9 cellular contexts compared by ENCODE assay signal in genomic region chr19:40603719-40604646, GRCh38. TPM values are rescaled to one million over a fixed set of nuclear protein-coding genes. Genes with fewer than 3 reads are reported as not detected.
DNase-seq lines count a peak whose midpoint lies in the region; ATAC-seq, FAIRE-seq and TF ChIP-seq lines count a peak whose summit lies in the region.
"Had no signal": no experiment of that assay in that cellular context is flagged by ENCODE, and none has a peak within 500 bp of the region (broad histone marks: within the 10 kb centered on the region; RNA-seq: fewer than 3 reads in every experiment).

No MANE protein-coding gene starts in this region.

- H3K4me1 ChIP-seq in mammary epithelial cell (ENCODE audit: insufficient read depth, low read length) (peaks cover 50% of the 10 kb centered on the region), iPS-20b (ENCODE audit: insufficient read depth, low read length) (peaks cover 17% of the 10 kb centered on the region), small intestine (ENCODE audit: control insufficient read depth in 2 of 2, insufficient read depth in 1 of 2, low read depth in 1 of 2, low read length in 1 of 2) (peaks cover 15 to 20% of the 10 kb centered on the region in 2 donors)

- no peaks in the 10 kb centered on the region for H3K9me3 ChIP-seq in WERI-Rb-1 (ENCODE audit: severe bottlenecking)
- no peaks in the 10 kb centered on the region for H3K9me3 ChIP-seq in mammary epithelial cell (replicated peaks; ENCODE audit: insufficient read depth, low read length)
- H3K9me3 ChIP-seq in iPS-20b (ENCODE audit: insufficient read depth, low read depth, low read length) = no peaks in the 10 kb centered on the region
- no peaks in the 10 kb centered on the region for H3K9me3 ChIP-seq in small intestine (ENCODE audit: control insufficient read depth, low read depth)

- dilution Hi-C loops in mammary epithelial cell (cut with HindIII; ENCODE audit: low sequenced_read_pairs) = no loop called here

- peak overlapping the region; percentile 77 for H2AFZ ChIP-seq in mammary epithelial cell (ENCODE audit: low read depth, low read length)

- H3K36me3 ChIP-seq in WERI-Rb-1 = peaks cover 39% of the 10 kb centered on the region
- no peaks in the 10 kb centered on the region for H3K36me3 ChIP-seq in mammary epithelial cell (ENCODE audit: insufficient read depth, low read length)
- no peaks in the 10 kb centered on the region for H3K36me3 ChIP-seq in iPS-20b (ENCODE audit: insufficient read depth, low read depth, low read length)
- no peaks in the 10 kb centered on the region for H3K36me3 ChIP-seq in small intestine (ENCODE audit: control insufficient read depth in 2 of 2, insufficient read depth in 2 of 2, low read length in 2 of 2)

- in situ Hi-C loops in mammary epithelial cell (cut with MboI; ENCODE audit: low sequenced_read_pairs in 2 of 2) = loop anchor here in 1 of 2 donors (25.0 kb wide), 1 partner anchor 292 kb away; no protein-coding TSS in a partner anchor

- BruUV-seq in mammary epithelial cell (replicated peaks; lab: Mats Ljungman, UMichigan) = no TSS peak

- DNase-seq in NK-92 (lab: John Stamatoyannopoulos, UW; ENCODE audit: unreplicated experiment) (peak; percentile 62), NCI-H2171 (lab: John Stamatoyannopoulos, UW) (peak; percentile 98), WERI-Rb-1 (peak; percentile 97), mammary epithelial cell (peak; percentile 97), small intestine (peak; percentile 100)
- no peak for DNase-seq in NK-92 treated with Interleukin-12 subunit alpha and Interleukin-12 subunit beta, amount 100 ng/mL, for 24 hours (lab: John Stamatoyannopoulos, UW)

- peak; percentile 69 for ATAC-seq in HG03066 (IDR thresholded peaks at IDR 0.05; ENCODE audit: low read depth, unreplicated experiment)

- CTCF ChIA-PET in mammary epithelial cell (lab: Charles Lee; ENCODE audit: low non-redundant PET) = interaction anchor here (0.5 to 1.1 kb wide), 4 partner anchors 9 to 195 kb away, joined by 3 to 4 read pairs (median 3); partner anchors contain the start of gene EGLN2

- H3K27me3 ChIP-seq in WERI-Rb-1 (ENCODE audit: insufficient read depth, low read depth, severe bottlenecking) (no peaks in the 10 kb centered on the region), mammary epithelial cell (ENCODE audit: insufficient read depth, low read length) (no peaks in the 10 kb centered on the region), iPS-20b (ENCODE audit: insufficient read depth, low read length) (peaks cover 93% of the 10 kb centered on the region), small intestine (ENCODE audit: control insufficient read depth in 2 of 2, insufficient read depth in 2 of 2, low read length in 2 of 2) (peaks cover 2 to 3% of the 10 kb centered on the region in 2 donors)

- intact Hi-C loops in mammary epithelial cell (cut with micrococcal nuclease) = loop anchor here (1.0 kb wide), 1 partner anchor 30 kb away; no protein-coding TSS in a partner anchor

- no peak overlapping the region for H3K9ac ChIP-seq in mammary epithelial cell (ENCODE audit: insufficient read depth, low read length)
- peak overlapping the region; percentile 54; the same call in 1 of the 2 replicates for H3K9ac ChIP-seq in iPS-20b (ENCODE audit: low read depth, low read length)

- H3K27ac ChIP-seq in WERI-Rb-1 (peak overlapping the region; percentile 67), mammary epithelial cell (ENCODE audit: insufficient read depth, low read depth, low read length) (peak overlapping the region; percentile 39), iPS-20b (ENCODE audit: low read length) (no peak overlapping the region), small intestine (ENCODE audit: low read depth in 1 of 2, low read length in 1 of 2) (peak overlapping the region; percentile 94 to 96)

- H3K4me2 ChIP-seq in mammary epithelial cell (ENCODE audit: insufficient read depth, low read depth, low read length) = peak overlapping the region; percentile 98

- WGBS in mammary epithelial cell (ENCODE audit: low coverage, missing lambda C conversion rate) = 2% methylated on average over 22 of the region's 51 CpGs
- 1 to 3% (median 3%) methylated on average over 50 to 51 of the region's 51 CpGs for WGBS in small intestine, 3 donors

- TF ChIP-seq CTCF in WERI-Rb-1 (IDR thresholded peaks at IDR 0.05; ENCODE audit: low read depth, low read length) (no peak), mammary epithelial cell (conservative IDR thresholded peaks at IDR 0.05 in 1 of 2, IDR thresholded peaks at IDR 0.05 in 1 of 2; ENCODE audit: extremely low read depth in 1 of 2, insufficient read depth in 1 of 2, low read depth in 1 of 2, low read length in 2 of 2) (no peak)

- H3K4me3 ChIP-seq in WERI-Rb-1 (ENCODE audit: low read depth, low read length) = peak overlapping the region; percentile 43
- peak overlapping the region; percentile 32 to 50 (median 37) for H3K4me3 ChIP-seq in mammary epithelial cell (replicated peaks in 1 of 3; ENCODE audit: insufficient read depth in 1 of 3, low read depth in 2 of 3, low read length in 3 of 3)
- H3K4me3 ChIP-seq in iPS-20b (ENCODE audit: low read length) = peak overlapping the region; percentile 63; the same call in 1 of the 2 replicates
- peak overlapping the region in 1 of 2 donors; percentile 25 for H3K4me3 ChIP-seq in small intestine (ENCODE audit: low read depth in 1 of 2, low read length in 2 of 2)

- no peaks in the 10 kb centered on the region for H4K20me1 ChIP-seq in mammary epithelial cell (ENCODE audit: insufficient read depth, low read length)

- H3K79me2 ChIP-seq in mammary epithelial cell (ENCODE audit: insufficient read depth, low read length) = no peaks in the 10 kb centered on the region

- peak; percentile 26 for FAIRE-seq in small intestine (lab: Jason Lieb, UNC)
- FAIRE-seq: A204.1 had no signal

RNA-seq across cellular contexts. Expression of gene LTBP4, which starts 2.8 kb away (rescaled TPM):
- total RNA-seq in mammary epithelial cell = 100 to 1,000 TPM in 1 of 2 donors, 10 to 100 TPM in 1; 27.5 to 148 TPM
- polyA plus RNA-seq in mammary epithelial cell = 34.0 TPM
- polyA minus RNA-seq in mammary epithelial cell = 75.7 TPM
- 100 to 1,000 TPM in 1 of 3 donors, 10 to 100 TPM in 2; 63.3 to 162 (median 69.2) TPM for polyA plus RNA-seq in small intestine

RNA-seq across cellular contexts. Expression of gene SHKBP1, which starts 27.3 kb away (rescaled TPM):
- 10 to 100 TPM; 21.0 to 57.9 TPM for total RNA-seq in mammary epithelial cell
- polyA plus RNA-seq in mammary epithelial cell = 44.4 TPM
- polyA minus RNA-seq in mammary epithelial cell = 68.1 TPM
- 10 to 100 TPM; 56.6 to 70.3 (median 64.2) TPM for polyA plus RNA-seq in small intestine
